19 cellular contexts compared by ENCODE assay signal in the genomic region with DNA sequence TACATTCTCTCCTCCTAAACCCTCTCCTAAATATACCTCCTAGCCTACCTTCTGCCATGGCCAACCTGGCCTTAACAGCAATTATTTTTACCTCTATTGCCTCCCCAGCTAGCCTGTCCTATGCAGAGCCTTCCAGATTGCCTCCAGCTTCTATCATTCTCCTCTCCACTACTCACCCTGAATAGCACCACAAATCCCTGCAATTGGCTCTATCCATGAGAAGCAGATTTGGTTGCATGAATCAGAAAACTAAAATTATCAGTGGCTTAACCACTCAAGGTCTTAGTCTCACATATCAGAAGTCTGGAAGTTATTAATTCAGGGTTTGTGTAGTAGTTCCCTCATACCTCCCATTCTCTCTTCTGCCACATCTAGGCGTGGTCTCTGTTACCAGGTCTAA.
"Had no signal": no experiment of that assay in that cellular context is flagged by ENCODE, and none has a peak within 500 bp of the region (broad histone marks: within the 10 kb centered on the region; RNA-seq: fewer than 3 reads in every experiment).

No MANE protein-coding gene starts in this region.

- DNase-seq: KBM-7, MV-4-11, NCI-H1048, NCI-H1105, NCI-H1417, NCI-H1436 treated with DMSO at 0.1 percent for 48 hours, NCI-H1694 treated with DMSO at 0.1 percent for 48 hours, NCI-H1930, NCI-H2081, NCI-H2107, NCI-H226, NCI-H446, NCI-H510A, NCI-H524 treated with DMSO at 0.1 percent for 48 hours, NCI-H69, NCI-H774, SHP77, SK-N-SH had no signal

- H3K4me2 ChIP-seq: SK-N-SH had no signal

- H3K9ac ChIP-seq: SK-N-SH had no signal

- H3K27ac ChIP-seq: RWPE1 had no signal
